ENCODE assay signal across 25 cellular contexts in genomic region chr16:9441021-9441420, GRCh38.
DNase-seq lines count a peak whose midpoint lies in the region; ATAC-seq, FAIRE-seq and TF ChIP-seq lines count a peak whose summit lies in the region.
"Had no signal": no experiment of that assay in that cellular context is flagged by ENCODE, and none has a peak within 500 bp of the region (broad histone marks: within the 10 kb centered on the region; RNA-seq: fewer than 3 reads in every experiment).

No MANE protein-coding gene starts in this region.

- CTCF ChIA-PET in A549 (lab: Yijun Ruan, JAX) (no interaction called here), K562 (lab: Yijun Ruan, JAX; ENCODE audit: low intra/inter-chr PET ratio) (no interaction called here), HepG2 (lab: Yijun Ruan, JAX; ENCODE audit: low intra/inter-chr PET ratio, low total read pairs) (no interaction called here)

- no peak for DNase-seq in A549 (ENCODE audit: low read depth in 1 of 2, low spot score in 1 of 2)
- DNase-seq in GM23338 (ENCODE audit: low spot score), result peak; percentile 20
- no peak for DNase-seq in K562 (ENCODE audit: extremely low read depth in 1 of 4, low spot score in 3 of 4)
- DNase-seq in HepG2 (ENCODE audit: low spot score), result peak; percentile 15
- DNase-seq in stimulated activated CD4-positive, alpha-beta T cell treated with anti-CD3 and anti-CD28 coated beads, Interleukin-1b, Interleukin-23, amount 100 ng/mL, for 48 hours, result no peak
- no peak for DNase-seq in DMS79 (lab: John Stamatoyannopoulos, UW)
- DNase-seq in NCI-H1436 treated with DMSO at 0.1 percent for 48 hours (lab: John Stamatoyannopoulos, UW), result no peak
- DNase-seq: activated CD4-positive, alpha-beta T cell treated with anti-CD3 and anti-CD28 coated beads, Interleukin-2, amount 10 ng/mL, durations not matched to agents 7 days and 5 days; dorsolateral prefrontal cortex; GDM1; heart right ventricle; immature natural killer cell; NCI-H187 treated with DMSO at 0.1 percent for 48 hours; NCI-H226; right cardiac atrium had no signal

- no peak for TF ChIP-seq EP300 in A549 (IDR thresholded peaks at IDR 0.05)
- no peak for TF ChIP-seq EP300 in K562 (IDR thresholded peaks at IDR 0.05; ENCODE audit: low read length)
- no peak for TF ChIP-seq EP300 in HepG2 (IDR thresholded peaks at IDR 0.05; ENCODE audit: low read depth in 2 of 2, low read length in 2 of 2)
- no peak for TF ChIP-seq EP300 in HepG2 (CRISPR knock-in tag; IDR thresholded peaks at IDR 0.05; ENCODE audit: borderline replicate concordance)

- H3K27ac ChIP-seq in A549, result no peak overlapping the region
- H3K27ac ChIP-seq in GM23338 (ENCODE audit: low read depth), result no peak overlapping the region
- H3K27ac ChIP-seq in K562 (ENCODE audit: extremely low read depth, low read depth, low read length), result no peak overlapping the region
- no peak overlapping the region for H3K27ac ChIP-seq in HepG2 (ENCODE audit: extremely low read length, insufficient read depth, low read length)
- H3K27ac ChIP-seq: dorsolateral prefrontal cortex, heart right ventricle, KMS-11, SJSA1 had no signal

- POLR2A ChIA-PET in A549 (lab: Yijun Ruan, JAX), result no interaction called here
- POLR2A ChIA-PET in K562 (lab: Yijun Ruan, JAX), result interaction anchor here (0.6 kb wide), 2 partner anchors 15 to 138 kb away, joined by 3 read pairs; no protein-coding TSS in a partner anchor
- POLR2A ChIA-PET in HepG2 (lab: Yijun Ruan, JAX), result no interaction called here

- no peaks in the 10 kb centered on the region for H3F3A ChIP-seq in GM23338 (replicated peaks; ENCODE audit: low read depth)

- H2AFZ ChIP-seq in GM23338 (peak overlapping the region; percentile 70; the same call in 1 of the 2 replicates), K562 (ENCODE audit: low read depth, low read length) (no peak overlapping the region), HepG2 (ENCODE audit: low read length) (no peak overlapping the region)

- no peaks in the 10 kb centered on the region for H3K27me3 ChIP-seq in GM23338 (ENCODE audit: insufficient read depth)
- peaks cover 0 to 4% of the 10 kb centered on the region in 2 experiments; a peak in 2 of 5 replicates for H3K27me3 ChIP-seq in K562 (ENCODE audit: control insufficient read depth in 2 of 2, insufficient read depth in 2 of 2, low read length in 2 of 2)
- H3K27me3 ChIP-seq in HepG2 (ENCODE audit: control insufficient read depth in 1 of 2, insufficient read depth in 2 of 2, low read length in 2 of 2), result no peaks in the 10 kb centered on the region; a peak in 1 of 5 replicates
- H3K27me3 ChIP-seq: heart right ventricle had no signal

- peaks cover 31% of the 10 kb centered on the region for H3K4me1 Mint-ChIP-seq in GM23338
- H3K4me1 Mint-ChIP-seq: activated CD4-positive, alpha-beta T cell treated with anti-CD3 and anti-CD28 coated beads, Interleukin-2, amount 10 ng/mL, durations not matched to agents 7 days and 5 days; activated naive CD4-positive, alpha-beta T cell treated with anti-CD3 and anti-CD28 coated beads, Interleukin-2, amount 50 U/mL, for 24 hours; central memory CD8-positive, alpha-beta T cell; immature natural killer cell had no signal

- TF ChIP-seq CTCF in A549 (IDR thresholded peaks at IDR 0.05) (no peak), GM23338 (conservative IDR thresholded peaks at IDR 0.05; ENCODE audit: low read depth in 2 of 2) (no peak), K562 (IDR thresholded peaks at IDR 0.05 in 2 of 3, conservative IDR thresholded peaks at IDR 0.05 in 1 of 3; ENCODE audit: insufficient read depth in 2 of 3, low read depth in 1 of 3, low read length in 3 of 3) (no peak), HepG2 (CRISPR knock-in tag; IDR thresholded peaks at IDR 0.05) (no peak)

- peaks cover 7% of the 10 kb centered on the region; the same call in 2 of the 3 replicates for H3K36me3 Mint-ChIP-seq in GM23338 (ENCODE audit: low read depth)
- H3K36me3 Mint-ChIP-seq: activated naive CD4-positive, alpha-beta T cell treated with anti-CD3 and anti-CD28 coated beads, Interleukin-2, amount 50 U/mL, for 24 hours; immature natural killer cell had no signal

- intact Hi-C loops in K562 (cut with micrococcal nuclease), result no loop called here
- intact Hi-C loops in HepG2 (cut with micrococcal nuclease; ENCODE audit: unreplicated experiment), result no loop called here

- peaks cover 15% of the 10 kb centered on the region for H3K9me3 Mint-ChIP-seq in GM23338
- H3K9me3 Mint-ChIP-seq: activated naive CD4-positive, alpha-beta T cell treated with anti-CD3 and anti-CD28 coated beads, Interleukin-2, amount 50 U/mL, for 24 hours had no signal

- no peaks in the 10 kb centered on the region for H3K79me2 ChIP-seq in GM23338 (replicated peaks; ENCODE audit: insufficient read depth)
- H3K79me2 ChIP-seq in K562 (ENCODE audit: control insufficient read depth, insufficient read depth, low read length), result no peaks in the 10 kb centered on the region
- no peaks in the 10 kb centered on the region for H3K79me2 ChIP-seq in HepG2 (ENCODE audit: insufficient read depth, low read length)

- TF ChIP-seq RAD21 in A549 (conservative IDR thresholded peaks at IDR 0.05 in 1 of 2, IDR thresholded peaks at IDR 0.05 in 1 of 2), result no peak
- no peak for TF ChIP-seq RAD21 in K562 (CRISPR knock-in tag; conservative IDR thresholded peaks at IDR 0.05 in 1 of 2, IDR thresholded peaks at IDR 0.05 in 1 of 2)
- no peak for TF ChIP-seq RAD21 in HepG2 (CRISPR knock-in tag; IDR thresholded peaks at IDR 0.05)

- in situ Hi-C loops in K562 (cut with MboI), result no loop called here
- in situ Hi-C loops in HepG2 (cut with HindIII; ENCODE audit: extremely low pct_ligation_motif_present, low pct_unique_long_range_greater_than_20kb), result no loop called here

- H3K27ac Mint-ChIP-seq in GM23338, result no peak overlapping the region
- H3K27ac Mint-ChIP-seq: activated CD4-positive, alpha-beta T cell treated with anti-CD3 and anti-CD28 coated beads, Interleukin-2, amount 10 ng/mL, durations not matched to agents 7 days and 5 days; activated naive CD4-positive, alpha-beta T cell treated with anti-CD3 and anti-CD28 coated beads, Interleukin-2, amount 50 U/mL, for 24 hours; activated T-helper 1 cell treated with anti-CD3 and anti-CD28 coated beads, Interleukin-12 subunit alpha, Interleukin-12 subunit beta, Interleukin-2, Interleukin-4 antibody, amounts not matched to agents 30 ng/mL and 10 ng/mL and 1 ng/mL, durations not matched to agents 14 hours and 24 hours and 36 hours; immature natural killer cell had no signal

- no peak for FAIRE-seq in A549 (lab: Jason Lieb, UNC)
- FAIRE-seq in K562 (lab: Jason Lieb, UNC), result no peak
- FAIRE-seq in HepG2 (lab: Jason Lieb, UNC), result no peak
- FAIRE-seq: astrocyte, D721Med, RCC 7860 had no signal

- no peaks in the 10 kb centered on the region for H3K4me1 ChIP-seq in A549
- H3K4me1 ChIP-seq in GM23338 (ENCODE audit: insufficient read depth), result peaks cover 19% of the 10 kb centered on the region
- H3K4me1 ChIP-seq in K562 (replicated peaks in 1 of 2; ENCODE audit: control insufficient read depth in 2 of 2, insufficient read depth in 2 of 2, low read length in 2 of 2), result no peaks in the 10 kb centered on the region
- no peaks in the 10 kb centered on the region for H3K4me1 ChIP-seq in HepG2 (ENCODE audit: insufficient read depth, low read length)
- H3K4me1 ChIP-seq: heart right ventricle, SJSA1 had no signal

- H4K20me1 ChIP-seq in GM23338 (replicated peaks; ENCODE audit: insufficient read depth), result no peaks in the 10 kb centered on the region
- H4K20me1 ChIP-seq in K562 (replicated peaks; ENCODE audit: control insufficient read depth, insufficient read depth, low read length), result no peaks in the 10 kb centered on the region
- no peaks in the 10 kb centered on the region for H4K20me1 ChIP-seq in HepG2 (ENCODE audit: insufficient read depth, low read length)

- H3K9ac ChIP-seq in K562 (ENCODE audit: insufficient read depth in 1 of 2, low read depth in 2 of 2, low read length in 2 of 2) (no peak overlapping the region), HepG2 (ENCODE audit: insufficient read depth, low read depth, low read length) (no peak overlapping the region)
- H3K9ac ChIP-seq: KMS-11 had no signal

- ATAC-seq in A549, result no peak
- ATAC-seq in GM23338, result peak; percentile 55
- ATAC-seq in K562, result no peak
- no peak for ATAC-seq in HepG2
- no peak for ATAC-seq in HG02571 (IDR thresholded peaks at IDR 0.05; ENCODE audit: unreplicated experiment)
- ATAC-seq: right cardiac atrium had no signal

- WGBS in A549 (ENCODE audit: missing lambda C conversion rate), result 7% methylated on average over 4 of the region's 4 CpGs
- WGBS in K562 (ENCODE audit: insufficient coverage, low coverage, missing lambda C conversion rate), result 0% methylated on average over 4 of the region's 4 CpGs
- WGBS in HepG2 (ENCODE audit: low lambda C conversion rate), result 1% methylated on average over 3 of the region's 4 CpGs

- BruUV-seq in K562 (replicated peaks; lab: Mats Ljungman, UMichigan), result no TSS peak
- BruUV-seq in HepG2 (replicated peaks; lab: Mats Ljungman, UMichigan), result no TSS peak

- H3K36me3 ChIP-seq in GM23338 (ENCODE audit: insufficient read depth) (no peaks in the 10 kb centered on the region), K562 (ENCODE audit: control insufficient read depth, insufficient read depth, low read length) (no peaks in the 10 kb centered on the region), HepG2 (replicated peaks in 1 of 2; ENCODE audit: control insufficient read depth in 1 of 2, insufficient read depth in 2 of 2, low read length in 2 of 2) (no peaks in the 10 kb centered on the region)
- H3K36me3 ChIP-seq: heart right ventricle, SJSA1 had no signal

- H3K4me3 ChIP-seq in A549 (no peak overlapping the region), GM23338 (no peak overlapping the region), K562 (no peak overlapping the region), HepG2 (replicated peaks in 1 of 3; ENCODE audit: insufficient read depth in 1 of 3, low read depth in 2 of 3, low read length in 3 of 3) (no peak overlapping the region)
- H3K4me3 ChIP-seq: dorsolateral prefrontal cortex, heart right ventricle, lung, SJSA1 had no signal

- 0 out of 2 replicates have a peak, but pooled peaks cover 10% of the 10 kb centered on the region for H3K9me2 ChIP-seq in GM23338 (ENCODE audit: insufficient read depth)

- H3K9me3 ChIP-seq in A549, result no peaks in the 10 kb centered on the region
- H3K9me3 ChIP-seq in K562 (replicated peaks; ENCODE audit: control insufficient read depth, insufficient read depth, low read depth, low read length), result no peaks in the 10 kb centered on the region
- H3K9me3 ChIP-seq in HepG2 (ENCODE audit: low read length), result 0 out of 2 replicates have a peak, but pooled peaks cover 7% of the 10 kb centered on the region
- H3K9me3 ChIP-seq: SJSA1 had no signal

- no peaks in the 10 kb centered on the region for H3K9me1 ChIP-seq in K562 (ENCODE audit: control insufficient read depth, insufficient read depth, low read length)

- TF ChIP-seq POLR2A in A549 (IDR thresholded peaks at IDR 0.05; ENCODE audit: low read length) (no peak), K562 (conservative IDR thresholded peaks at IDR 0.05) (no peak), HepG2 (IDR thresholded peaks at IDR 0.05; ENCODE audit: insufficient read depth in 1 of 2, low read depth in 2 of 2, low read length in 2 of 2) (no peak)

- H3K27me3 Mint-ChIP-seq in GM23338 (ENCODE audit: insufficient read depth, low read depth, poor library complexity), result peaks cover 2% of the 10 kb centered on the region
- H3K27me3 Mint-ChIP-seq: activated CD4-positive, alpha-beta T cell treated with anti-CD3 and anti-CD28 coated beads, Interleukin-2, amount 10 ng/mL, durations not matched to agents 7 days and 5 days; activated naive CD4-positive, alpha-beta T cell treated with anti-CD3 and anti-CD28 coated beads, Interleukin-2, amount 50 U/mL, for 24 hours had no signal

- H3K4me2 ChIP-seq in A549 (no peak overlapping the region), GM23338 (no peak overlapping the region), K562 (ENCODE audit: insufficient read depth, low read length) (no peak overlapping the region), HepG2 (ENCODE audit: low read depth, low read length) (no peak overlapping the region)
- H3K4me2 ChIP-seq: KMS-11 had no signal

- no peak overlapping the region for H3K4me3 Mint-ChIP-seq in GM23338
- H3K4me3 Mint-ChIP-seq: activated CD4-positive, alpha-beta T cell treated with anti-CD3 and anti-CD28 coated beads, Interleukin-2, amount 10 ng/mL, durations not matched to agents 7 days and 5 days; activated naive CD4-positive, alpha-beta T cell treated with anti-CD3 and anti-CD28 coated beads, Interleukin-2, amount 50 U/mL, for 24 hours; activated T-helper 1 cell treated with anti-CD3 and anti-CD28 coated beads, Interleukin-12 subunit alpha, Interleukin-12 subunit beta, Interleukin-2, Interleukin-4 antibody, amounts not matched to agents 30 ng/mL and 10 ng/mL and 1 ng/mL, durations not matched to agents 14 hours and 24 hours and 36 hours; central memory CD8-positive, alpha-beta T cell; immature natural killer cell had no signal

Comparison
In these comparisons a context has a peak if more than half of its experiments do, and no peak if none do; other contexts are left out.
1. DNase-seq: peak in GM23338 (single experiment) and HepG2 (single experiment); none in A549 (0 of 2), K562 (0 of 4), stimulated activated CD4-positive, alpha-beta T cell treated with anti-CD3 and anti-CD28 coated beads, Interleukin-1b, Interleukin-23, amount 100 ng/mL, for 48 hours (single experiment), DMS79 (single experiment) and NCI-H1436 treated with DMSO at 0.1 percent for 48 hours (single experiment).